In genomic region chr22:45511847-45512261, GRCh38 we compare ENCODE assay signal across 11 cellular contexts. TPM values are rescaled to one million over a fixed set of nuclear protein-coding genes. Genes with fewer than 3 reads are reported as not detected.
A peak's percentile ranks its signal among the peaks of the same experiment; 100 is the strongest.
DNase-seq lines count a peak whose midpoint lies in the region; ATAC-seq and TF ChIP-seq lines count a peak whose summit lies in the region.
"Had no signal": no experiment of that assay in that cellular context is flagged by ENCODE, and none has a peak within 500 bp of the region (broad histone marks: within the 10 kb centered on the region; RNA-seq: fewer than 3 reads in every experiment).

No MANE protein-coding gene starts in this region.

- H3K4me1 ChIP-seq in lower lobe of right lung, result peaks cover 11% of the 10 kb centered on the region
- peaks cover 2 to 10% of the 10 kb centered on the region in 2 donors for H3K4me1 ChIP-seq in thyroid gland
- H3K4me1 ChIP-seq: HAP-1 had no signal

- no peaks in the 10 kb centered on the region for H3K9me3 ChIP-seq in lower lobe of right lung
- no peaks in the 10 kb centered on the region for H3K9me3 ChIP-seq in thyroid gland
- H3K9me3 ChIP-seq: HAP-1 had no signal

- intact Hi-C loops in lower lobe of right lung (cut with DNase I) (no loop called here), thyroid gland (cut with DNase I) (no loop called here)

- H3K36me3 ChIP-seq in lower lobe of right lung, result no peaks in the 10 kb centered on the region
- H3K36me3 ChIP-seq in thyroid gland, result no peaks in the 10 kb centered on the region

- H3K27me3 ChIP-seq in lower lobe of right lung (ENCODE audit: low read depth) (peaks cover under 1% of the 10 kb centered on the region), thyroid gland (no peaks in the 10 kb centered on the region)

- peak; percentile 64 for DNase-seq in HK-2 (ENCODE audit: unreplicated experiment)
- peak; percentile 64 for DNase-seq in epidermal melanocyte (ENCODE audit: insufficient read length, low spot score)
- DNase-seq in lower lobe of right lung, result no peak
- peak; percentile 19 to 27 for DNase-seq in thyroid gland
- no peak for DNase-seq in activated CD4-positive, alpha-beta T cell treated with anti-CD3 and anti-CD28 coated beads, Interleukin-2, amount 50 U/mL, for 1 hour
- no peak for DNase-seq in amygdala (lab: John Stamatoyannopoulos, UW)
- DNase-seq in occipital lobe (lab: John Stamatoyannopoulos, UW), result no peak
- DNase-seq: activated CD8-positive, alpha-beta memory T cell treated with anti-CD3 and anti-CD28 coated beads, Interleukin-2, amount 50 U/mL, for 4 hours had no signal

- H3K27ac ChIP-seq in lower lobe of right lung, result no peak overlapping the region
- peak overlapping the region in 1 of 3 donors; percentile 56 for H3K27ac ChIP-seq in thyroid gland
- H3K27ac ChIP-seq: KMS-11 had no signal

- TF ChIP-seq CTCF in lower lobe of right lung (IDR thresholded peaks at IDR 0.05) (no peak), thyroid gland (IDR thresholded peaks at IDR 0.05) (no peak)

- TF ChIP-seq POLR2A in thyroid gland (IDR thresholded peaks at IDR 0.05), result no peak

- ATAC-seq in lower lobe of right lung (peak; percentile 56 to 69), GM18502 (IDR thresholded peaks at IDR 0.05; ENCODE audit: poor library complexity, unreplicated experiment) (no peak)

- 61 to 66% methylated on average over 6 to 8 of the region's 8 CpGs for WGBS in thyroid gland, 2 donors

- no peak overlapping the region for H3K4me3 ChIP-seq in lower lobe of right lung
- no peak overlapping the region for H3K4me3 ChIP-seq in thyroid gland (replicated peaks in 1 of 3)
- H3K4me3 ChIP-seq: HAP-1 had no signal

RNA-seq across cellular contexts. Expression of gene FBLN1, which starts 9.2 kb away (rescaled TPM):
- 307 TPM for total RNA-seq in lower lobe of right lung
- total RNA-seq in thyroid gland, result 100 to 1,000 TPM in 3 of 4 donors, 10 to 100 TPM in 1; 52.3 to 199 (median 163) TPM
- total RNA-seq in occipital lobe, result 22.3 TPM

Comparison
In these comparisons a context has a peak if more than half of its experiments do, and no peak if none do; other contexts are left out.
1. DNase-seq: peak in HK-2 (single experiment), epidermal melanocyte (single experiment) and thyroid gland (2 of 2); none in lower lobe of right lung (single experiment), activated CD4-positive, alpha-beta T cell treated with anti-CD3 and anti-CD28 coated beads, Interleukin-2, amount 50 U/mL, for 1 hour (single experiment), amygdala (0 of 56) and occipital lobe (single experiment).